Comparison of ENCODE assay signal across 1 cellular context in the genomic region with DNA sequence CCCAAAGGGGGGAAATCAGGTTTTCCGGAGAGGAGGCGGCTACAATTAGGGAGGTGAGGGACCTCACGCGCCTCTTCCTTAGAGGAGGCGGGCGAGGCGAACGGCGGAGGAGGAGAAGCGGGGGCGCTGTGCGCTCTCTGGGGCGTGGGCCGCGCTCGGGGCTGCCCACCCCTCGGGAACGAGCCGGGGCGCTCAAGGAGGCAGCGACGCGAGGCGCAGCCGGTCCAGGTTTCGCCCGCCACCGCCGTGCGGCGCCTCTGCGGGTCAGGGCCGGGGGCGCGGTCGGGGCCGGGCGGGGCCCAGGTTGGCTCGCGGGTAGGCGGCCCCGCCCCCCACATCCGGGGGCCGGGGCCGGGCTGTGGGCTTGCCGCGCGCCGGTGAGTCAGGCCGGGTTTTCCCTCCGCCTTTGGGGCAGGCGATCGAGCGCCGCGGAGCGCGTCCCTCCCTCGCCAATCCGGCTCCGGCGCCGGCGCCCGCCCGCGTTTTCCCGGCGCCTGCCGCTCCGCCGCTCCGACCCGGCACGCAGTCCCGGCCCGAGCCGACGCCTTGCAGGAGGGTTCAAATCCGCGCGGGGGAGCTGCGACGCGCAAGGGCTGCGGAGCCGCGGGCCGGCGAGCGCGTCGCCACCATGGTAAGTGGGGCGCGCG.
TF ChIP-seq lines count a peak whose summit lies in the region.

A gene with protein sequence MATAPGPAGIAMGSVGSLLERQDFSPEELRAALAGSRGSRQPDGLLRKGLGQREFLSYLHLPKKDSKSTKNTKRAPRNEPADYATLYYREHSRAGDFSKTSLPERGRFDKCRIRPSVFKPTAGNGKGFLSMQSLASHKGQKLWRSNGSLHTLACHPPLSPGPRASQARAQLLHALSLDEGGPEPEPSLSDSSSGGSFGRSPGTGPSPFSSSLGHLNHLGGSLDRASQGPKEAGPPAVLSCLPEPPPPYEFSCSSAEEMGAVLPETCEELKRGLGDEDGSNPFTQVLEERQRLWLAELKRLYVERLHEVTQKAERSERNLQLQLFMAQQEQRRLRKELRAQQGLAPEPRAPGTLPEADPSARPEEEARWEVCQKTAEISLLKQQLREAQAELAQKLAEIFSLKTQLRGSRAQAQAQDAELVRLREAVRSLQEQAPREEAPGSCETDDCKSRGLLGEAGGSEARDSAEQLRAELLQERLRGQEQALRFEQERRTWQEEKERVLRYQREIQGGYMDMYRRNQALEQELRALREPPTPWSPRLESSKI (plus strand): TSS at position 392 of the 647 bp plus-strand sequence. CDS start 6,052 bp downstream, outside the sequence.

TF ChIP-seq in K562, 482 proteins besides CTCF, POLR2A, EP300 and RAD21 (continued from another document and continues in another):
- TF ChIP-seq ZNF282 (CRISPR knock-in tag; IDR thresholded peaks at IDR 0.05), result no peak
- TF ChIP-seq ERF (CRISPR knock-in tag; IDR thresholded peaks at IDR 0.05), result no peak
- TF ChIP-seq ELF2 (CRISPR knock-in tag; IDR thresholded peaks at IDR 0.05), result no peak
- no peak for TF ChIP-seq EP400 (IDR thresholded peaks at IDR 0.05)
- TF ChIP-seq ZNF79 (CRISPR knock-in tag; IDR thresholded peaks at IDR 0.05; ENCODE audit: low read depth), result no peak
- TF ChIP-seq, protein P1, sequence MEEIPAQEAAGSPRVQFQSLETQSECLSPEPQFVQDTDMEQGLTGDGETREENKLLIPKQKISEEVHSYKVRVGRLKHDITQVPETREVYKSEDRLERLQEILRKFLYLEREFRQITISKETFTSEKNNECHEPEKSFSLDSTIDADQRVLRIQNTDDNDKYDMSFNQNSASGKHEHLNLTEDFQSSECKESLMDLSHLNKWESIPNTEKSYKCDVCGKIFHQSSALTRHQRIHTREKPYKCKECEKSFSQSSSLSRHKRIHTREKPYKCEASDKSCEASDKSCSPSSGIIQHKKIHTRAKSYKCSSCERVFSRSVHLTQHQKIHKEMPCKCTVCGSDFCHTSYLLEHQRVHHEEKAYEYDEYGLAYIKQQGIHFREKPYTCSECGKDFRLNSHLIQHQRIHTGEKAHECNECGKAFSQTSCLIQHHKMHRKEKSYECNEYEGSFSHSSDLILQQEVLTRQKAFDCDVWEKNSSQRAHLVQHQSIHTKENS (CRISPR knock-in tag; IDR thresholded peaks at IDR 0.05), result no peak
- TF ChIP-seq, protein P2, sequence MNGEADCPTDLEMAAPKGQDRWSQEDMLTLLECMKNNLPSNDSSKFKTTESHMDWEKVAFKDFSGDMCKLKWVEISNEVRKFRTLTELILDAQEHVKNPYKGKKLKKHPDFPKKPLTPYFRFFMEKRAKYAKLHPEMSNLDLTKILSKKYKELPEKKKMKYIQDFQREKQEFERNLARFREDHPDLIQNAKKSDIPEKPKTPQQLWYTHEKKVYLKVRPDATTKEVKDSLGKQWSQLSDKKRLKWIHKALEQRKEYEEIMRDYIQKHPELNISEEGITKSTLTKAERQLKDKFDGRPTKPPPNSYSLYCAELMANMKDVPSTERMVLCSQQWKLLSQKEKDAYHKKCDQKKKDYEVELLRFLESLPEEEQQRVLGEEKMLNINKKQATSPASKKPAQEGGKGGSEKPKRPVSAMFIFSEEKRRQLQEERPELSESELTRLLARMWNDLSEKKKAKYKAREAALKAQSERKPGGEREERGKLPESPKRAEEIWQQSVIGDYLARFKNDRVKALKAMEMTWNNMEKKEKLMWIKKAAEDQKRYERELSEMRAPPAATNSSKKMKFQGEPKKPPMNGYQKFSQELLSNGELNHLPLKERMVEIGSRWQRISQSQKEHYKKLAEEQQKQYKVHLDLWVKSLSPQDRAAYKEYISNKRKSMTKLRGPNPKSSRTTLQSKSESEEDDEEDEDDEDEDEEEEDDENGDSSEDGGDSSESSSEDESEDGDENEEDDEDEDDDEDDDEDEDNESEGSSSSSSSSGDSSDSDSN (IDR thresholded peaks at IDR 0.05; ENCODE audit: borderline replicate concordance in 1 of 2, low read depth in 2 of 2, low read length in 2 of 2), result peak; percentile 31 to 82; a peak in 1 of 4 replicates
- TF ChIP-seq ARID2 (IDR thresholded peaks at IDR 0.05), result no peak
- no peak for TF ChIP-seq PHF20 (IDR thresholded peaks at IDR 0.05; ENCODE audit: partially characterized antibody)
- no peak for TF ChIP-seq ZC3H4 (CRISPR knock-in tag; IDR thresholded peaks at IDR 0.05; ENCODE audit: borderline replicate concordance)
- TF ChIP-seq KAT8 (IDR thresholded peaks at IDR 0.05; ENCODE audit: low read depth), result no peak
- TF ChIP-seq SMARCC2 (IDR thresholded peaks at IDR 0.05; ENCODE audit: low read depth), result no peak
- TF ChIP-seq, protein P3, sequence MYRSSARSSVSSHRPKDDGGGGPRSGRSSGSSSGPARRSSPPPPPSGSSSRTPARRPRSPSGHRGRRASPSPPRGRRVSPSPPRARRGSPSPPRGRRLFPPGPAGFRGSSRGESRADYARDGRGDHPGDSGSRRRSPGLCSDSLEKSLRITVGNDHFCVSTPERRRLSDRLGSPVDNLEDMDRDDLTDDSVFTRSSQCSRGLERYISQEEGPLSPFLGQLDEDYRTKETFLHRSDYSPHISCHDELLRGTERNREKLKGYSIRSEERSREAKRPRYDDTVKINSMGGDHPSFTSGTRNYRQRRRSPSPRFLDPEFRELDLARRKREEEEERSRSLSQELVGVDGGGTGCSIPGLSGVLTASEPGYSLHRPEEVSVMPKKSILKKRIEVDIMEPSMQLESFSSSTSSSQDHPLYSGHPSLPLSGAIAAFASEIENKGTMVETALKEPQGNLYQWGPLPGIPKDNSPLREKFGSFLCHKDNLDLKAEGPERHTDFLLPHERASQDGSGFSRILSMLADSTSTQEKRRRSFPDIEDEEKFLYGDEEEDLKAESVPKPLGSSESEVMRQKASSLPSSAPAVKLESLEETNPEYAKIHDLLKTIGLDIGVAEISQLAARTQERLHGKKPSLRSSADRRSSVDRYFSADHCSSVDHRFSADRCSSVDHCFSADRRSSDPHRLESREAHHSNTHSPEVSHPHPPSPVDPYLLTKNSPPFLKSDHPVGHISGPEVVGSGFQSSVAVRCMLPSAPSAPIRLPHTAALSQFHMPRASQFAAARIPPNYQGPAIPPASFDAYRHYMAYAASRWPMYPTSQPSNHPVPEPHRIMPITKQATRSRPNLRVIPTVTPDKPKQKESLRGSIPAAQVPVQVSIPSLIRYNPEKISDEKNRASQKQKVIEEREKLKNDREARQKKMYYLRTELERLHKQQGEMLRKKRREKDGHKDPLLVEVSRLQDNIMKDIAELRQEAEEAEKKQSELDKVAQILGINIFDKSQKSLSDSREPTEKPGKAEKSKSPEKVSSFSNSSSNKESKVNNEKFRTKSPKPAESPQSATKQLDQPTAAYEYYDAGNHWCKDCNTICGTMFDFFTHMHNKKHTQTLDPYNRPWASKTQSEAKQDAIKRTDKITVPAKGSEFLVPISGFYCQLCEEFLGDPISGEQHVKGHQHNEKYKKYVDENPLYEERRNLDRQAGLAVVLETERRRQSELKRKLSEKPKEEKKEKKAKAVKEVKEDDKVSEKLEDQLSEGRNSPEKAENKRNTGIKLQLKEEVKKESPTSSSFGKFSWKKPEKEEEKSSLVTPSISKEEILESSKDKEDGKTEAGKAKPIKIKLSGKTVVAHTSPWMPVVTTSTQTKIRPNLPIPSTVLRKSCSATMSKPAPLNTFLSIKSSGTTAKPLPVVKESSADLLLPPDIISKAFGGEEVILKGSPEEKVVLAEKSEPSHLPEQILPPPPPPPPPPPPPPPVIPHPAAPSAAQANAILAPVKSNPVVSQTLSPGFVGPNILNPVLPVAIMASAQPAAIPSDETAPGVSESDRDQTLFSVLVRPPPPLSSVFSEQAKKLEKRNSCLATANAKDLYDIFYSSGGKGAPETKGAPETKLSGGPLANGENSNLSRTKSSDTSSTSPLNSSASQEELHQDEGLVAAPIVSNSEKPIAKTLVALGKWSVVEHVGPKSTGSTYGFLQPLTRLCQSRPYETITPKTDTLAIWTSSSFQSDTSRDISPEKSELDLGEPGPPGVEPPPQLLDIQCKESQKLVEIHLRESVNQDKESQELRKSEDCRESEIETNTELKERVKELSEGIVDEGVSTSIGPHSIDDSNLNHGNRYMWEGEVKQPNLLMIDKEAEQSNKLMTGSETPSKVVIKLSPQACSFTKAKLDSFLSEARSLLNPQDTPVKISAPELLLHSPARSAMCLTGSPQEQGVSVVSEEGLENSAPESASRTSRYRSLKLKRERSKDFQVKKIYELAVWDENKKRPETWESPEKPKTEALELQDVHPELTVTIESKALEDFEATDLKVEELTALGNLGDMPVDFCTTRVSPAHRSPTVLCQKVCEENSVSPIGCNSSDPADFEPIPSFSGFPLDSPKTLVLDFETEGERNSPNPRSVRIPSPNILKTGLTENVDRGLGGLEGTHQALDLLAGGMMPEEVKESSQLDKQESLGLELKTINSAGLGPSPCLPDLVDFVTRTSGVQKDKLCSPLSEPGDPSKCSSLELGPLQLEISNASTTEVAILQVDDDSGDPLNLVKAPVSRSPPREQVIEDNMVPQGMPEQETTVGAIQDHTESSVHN (IDR thresholded peaks at IDR 0.05; ENCODE audit: borderline replicate concordance in 1 of 2, low read depth in 1 of 2), result no peak
- TF ChIP-seq, protein P4, sequence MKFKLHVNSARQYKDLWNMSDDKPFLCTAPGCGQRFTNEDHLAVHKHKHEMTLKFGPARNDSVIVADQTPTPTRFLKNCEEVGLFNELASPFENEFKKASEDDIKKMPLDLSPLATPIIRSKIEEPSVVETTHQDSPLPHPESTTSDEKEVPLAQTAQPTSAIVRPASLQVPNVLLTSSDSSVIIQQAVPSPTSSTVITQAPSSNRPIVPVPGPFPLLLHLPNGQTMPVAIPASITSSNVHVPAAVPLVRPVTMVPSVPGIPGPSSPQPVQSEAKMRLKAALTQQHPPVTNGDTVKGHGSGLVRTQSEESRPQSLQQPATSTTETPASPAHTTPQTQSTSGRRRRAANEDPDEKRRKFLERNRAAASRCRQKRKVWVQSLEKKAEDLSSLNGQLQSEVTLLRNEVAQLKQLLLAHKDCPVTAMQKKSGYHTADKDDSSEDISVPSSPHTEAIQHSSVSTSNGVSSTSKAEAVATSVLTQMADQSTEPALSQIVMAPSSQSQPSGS (CRISPR knock-in tag; IDR thresholded peaks at IDR 0.05), result no peak
- peak; percentile 63 for TF ChIP-seq RBBP5 (IDR thresholded peaks at IDR 0.05; ENCODE audit: borderline replicate concordance, insufficient read depth, low read length, poor library complexity, severe bottlenecking)
- TF ChIP-seq ZBTB1 (CRISPR knock-in tag; IDR thresholded peaks at IDR 0.05; ENCODE audit: borderline replicate concordance, low read depth), result peak; percentile 46; the same call in 1 of the 2 replicates
- TF ChIP-seq, protein P5, sequence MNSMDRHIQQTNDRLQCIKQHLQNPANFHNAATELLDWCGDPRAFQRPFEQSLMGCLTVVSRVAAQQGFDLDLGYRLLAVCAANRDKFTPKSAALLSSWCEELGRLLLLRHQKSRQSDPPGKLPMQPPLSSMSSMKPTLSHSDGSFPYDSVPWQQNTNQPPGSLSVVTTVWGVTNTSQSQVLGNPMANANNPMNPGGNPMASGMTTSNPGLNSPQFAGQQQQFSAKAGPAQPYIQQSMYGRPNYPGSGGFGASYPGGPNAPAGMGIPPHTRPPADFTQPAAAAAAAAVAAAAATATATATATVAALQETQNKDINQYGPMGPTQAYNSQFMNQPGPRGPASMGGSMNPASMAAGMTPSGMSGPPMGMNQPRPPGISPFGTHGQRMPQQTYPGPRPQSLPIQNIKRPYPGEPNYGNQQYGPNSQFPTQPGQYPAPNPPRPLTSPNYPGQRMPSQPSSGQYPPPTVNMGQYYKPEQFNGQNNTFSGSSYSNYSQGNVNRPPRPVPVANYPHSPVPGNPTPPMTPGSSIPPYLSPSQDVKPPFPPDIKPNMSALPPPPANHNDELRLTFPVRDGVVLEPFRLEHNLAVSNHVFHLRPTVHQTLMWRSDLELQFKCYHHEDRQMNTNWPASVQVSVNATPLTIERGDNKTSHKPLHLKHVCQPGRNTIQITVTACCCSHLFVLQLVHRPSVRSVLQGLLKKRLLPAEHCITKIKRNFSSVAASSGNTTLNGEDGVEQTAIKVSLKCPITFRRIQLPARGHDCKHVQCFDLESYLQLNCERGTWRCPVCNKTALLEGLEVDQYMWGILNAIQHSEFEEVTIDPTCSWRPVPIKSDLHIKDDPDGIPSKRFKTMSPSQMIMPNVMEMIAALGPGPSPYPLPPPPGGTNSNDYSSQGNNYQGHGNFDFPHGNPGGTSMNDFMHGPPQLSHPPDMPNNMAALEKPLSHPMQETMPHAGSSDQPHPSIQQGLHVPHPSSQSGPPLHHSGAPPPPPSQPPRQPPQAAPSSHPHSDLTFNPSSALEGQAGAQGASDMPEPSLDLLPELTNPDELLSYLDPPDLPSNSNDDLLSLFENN (IDR thresholded peaks at IDR 0.05; ENCODE audit: low read depth in 2 of 2, low read length in 2 of 2), result peak in 1 of 2 experiments; percentile 61; a peak in 1 of 4 replicates
- no peak for TF ChIP-seq SIX5 (IDR thresholded peaks at IDR 0.05; ENCODE audit: borderline replicate concordance in 1 of 2, insufficient read depth in 1 of 2, low read depth in 1 of 2, low read length in 2 of 2)
- TF ChIP-seq ZNF644 (tag; IDR thresholded peaks at IDR 0.05; ENCODE audit: low read depth), result no peak
- TF ChIP-seq MECOM (CRISPR knock-in tag; IDR thresholded peaks at IDR 0.05), result no peak
- no peak for TF ChIP-seq POLR2H (tag; IDR thresholded peaks at IDR 0.05; ENCODE audit: low read depth)
- no peak for TF ChIP-seq ZNF217 (CRISPR knock-in tag; IDR thresholded peaks at IDR 0.05)
- TF ChIP-seq FOXM1 (IDR thresholded peaks at IDR 0.05; ENCODE audit: low read depth), result no peak
- no peak for TF ChIP-seq FOXM1 (CRISPR knock-in tag; IDR thresholded peaks at IDR 0.05; ENCODE audit: low read depth)
- TF ChIP-seq, protein P6, sequence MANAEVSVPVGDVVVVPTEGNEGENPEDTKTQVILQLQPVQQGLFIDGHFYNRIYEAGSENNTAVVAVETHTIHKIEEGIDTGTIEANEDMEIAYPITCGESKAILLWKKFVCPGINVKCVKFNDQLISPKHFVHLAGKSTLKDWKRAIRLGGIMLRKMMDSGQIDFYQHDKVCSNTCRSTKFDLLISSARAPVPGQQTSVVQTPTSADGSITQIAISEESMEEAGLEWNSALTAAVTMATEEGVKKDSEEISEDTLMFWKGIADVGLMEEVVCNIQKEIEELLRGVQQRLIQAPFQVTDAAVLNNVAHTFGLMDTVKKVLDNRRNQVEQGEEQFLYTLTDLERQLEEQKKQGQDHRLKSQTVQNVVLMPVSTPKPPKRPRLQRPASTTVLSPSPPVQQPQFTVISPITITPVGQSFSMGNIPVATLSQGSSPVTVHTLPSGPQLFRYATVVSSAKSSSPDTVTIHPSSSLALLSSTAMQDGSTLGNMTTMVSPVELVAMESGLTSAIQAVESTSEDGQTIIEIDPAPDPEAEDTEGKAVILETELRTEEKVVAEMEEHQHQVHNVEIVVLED (CRISPR knock-in tag; IDR thresholded peaks at IDR 0.05), result peak; percentile 90
- TF ChIP-seq HNRNPH1 (optimal IDR thresholded peaks at IDR 0.05; ENCODE audit: low read depth, low read length), result no peak
- TF ChIP-seq PTRF (tag; IDR thresholded peaks at IDR 0.05), result no peak
